Comparison of ENCODE assay signal across 1 cellular context in genomic region chr16:89549007-89549700, GRCh38.
TF ChIP-seq lines count a peak whose summit lies in the region.

No MANE protein-coding gene starts in this region.

TF ChIP-seq in GM23338, 12 proteins besides CTCF, POLR2A, EP300 and RAD21 (continued from another document):
- no peak for TF ChIP-seq NANOG (IDR thresholded peaks at IDR 0.05; ENCODE audit: borderline replicate concordance)
- TF ChIP-seq EZH2 (IDR thresholded peaks at IDR 0.05; ENCODE audit: low read depth, unreplicated experiment) = no peak
- TF ChIP-seq ETS1 (IDR thresholded peaks at IDR 0.05) = no peak
- TF ChIP-seq REST (IDR thresholded peaks at IDR 0.05; ENCODE audit: unreplicated experiment) = no peak
- TF ChIP-seq ZNF114 (CRISPR knock-in tag; IDR thresholded peaks at IDR 0.05) = no peak
- no peak for TF ChIP-seq STAT1 (IDR thresholded peaks at IDR 0.05; ENCODE audit: unreplicated experiment)
- TF ChIP-seq JUNB (IDR thresholded peaks at IDR 0.05; ENCODE audit: unreplicated experiment) = no peak
